ENCODE assay signal across 1 cellular context in genomic region chr19:44164673-44165512, GRCh38.
TF ChIP-seq lines count a peak whose summit lies in the region.

Gene ZNF226, plus strand, starts transcription at chr19:44165100. Its CDS starts 4,981 bp downstream, at chr19:44170081.

TF ChIP-seq in K562, 482 proteins besides CTCF, POLR2A, EP300 and RAD21 (continued from another document and continues in another):
- TF ChIP-seq ARID3B (CRISPR knock-in tag; IDR thresholded peaks at IDR 0.05; ENCODE audit: borderline replicate concordance) (no peak), TCF3 (CRISPR knock-in tag; IDR thresholded peaks at IDR 0.05) (no peak), TAF1 (IDR thresholded peaks at IDR 0.05; ENCODE audit: control insufficient read depth, extremely low read depth, insufficient read depth, low read length, severe bottlenecking) (peak; percentile 41), ZNF830 (CRISPR knock-in tag; IDR thresholded peaks at IDR 0.05) (no peak), FOSL1 (tag; conservative IDR thresholded peaks at IDR 0.05) (0 out of 2 replicates have a peak, but pooled peaks have one; percentile 35), SNIP1 (IDR thresholded peaks at IDR 0.05; ENCODE audit: low read depth) (no peak), SETDB1 (IDR thresholded peaks at IDR 0.05; ENCODE audit: low read length) (no peak), JUN (IDR thresholded peaks at IDR 0.05; ENCODE audit: borderline replicate concordance, low read depth, low read length) (peak; percentile 55; the same call in 1 of the 2 replicates), JUN (CRISPR knock-in tag; IDR thresholded peaks at IDR 0.05; ENCODE audit: borderline replicate concordance) (no peak), TEAD1 (CRISPR knock-in tag; IDR thresholded peaks at IDR 0.05) (peak; percentile 37 to 57; a peak in 2 of 4 replicates), HCFC1 (IDR thresholded peaks at IDR 0.05; ENCODE audit: low read depth, low read length) (peak; percentile 97), EP400 (IDR thresholded peaks at IDR 0.05) (peak; percentile 72), CBX3 (IDR thresholded peaks at IDR 0.05; ENCODE audit: borderline replicate concordance in 1 of 2, low read length in 2 of 2) (peak in 1 of 2 experiments; percentile 86; a peak in 1 of 3 replicates), OTX1 (CRISPR knock-in tag; IDR thresholded peaks at IDR 0.05) (0 out of 2 replicates have a peak, but pooled peaks have one; percentile 9), THRAP3 (IDR thresholded peaks at IDR 0.05; ENCODE audit: borderline replicate concordance) (no peak), CBX5 (IDR thresholded peaks at IDR 0.05; ENCODE audit: borderline replicate concordance, low read depth) (peak; percentile 59; the same call in 1 of the 2 replicates), ETS1 (conservative IDR thresholded peaks at IDR 0.05; ENCODE audit: control insufficient read depth, low read depth, low read length) (peak; percentile 90), POLR2AphosphoS5 (IDR thresholded peaks at IDR 0.05; ENCODE audit: control insufficient read depth, insufficient read depth, low read depth, low read length) (peak; percentile 74), CHAMP1 (IDR thresholded peaks at IDR 0.05) (no peak), RBBP5 (IDR thresholded peaks at IDR 0.05; ENCODE audit: borderline replicate concordance, insufficient read depth, low read length, poor library complexity, severe bottlenecking) (peak; percentile 47), HNRNPH1 (optimal IDR thresholded peaks at IDR 0.05; ENCODE audit: low read depth, low read length) (no peak), CTBP1 (IDR thresholded peaks at IDR 0.05; ENCODE audit: borderline replicate concordance) (peak; percentile 56; the same call in 1 of the 2 replicates), MYBL2 (IDR thresholded peaks at IDR 0.05; ENCODE audit: low read depth) (no peak), MYBL2 (CRISPR knock-in tag; IDR thresholded peaks at IDR 0.05; ENCODE audit: borderline replicate concordance) (no peak), PRDM10 (IDR thresholded peaks at IDR 0.05; ENCODE audit: partially characterized antibody) (peak; percentile 40), MITF (IDR thresholded peaks at IDR 0.05) (no peak), ZNF584 (CRISPR knock-in tag; IDR thresholded peaks at IDR 0.05; ENCODE audit: low read depth) (0 out of 2 replicates have a peak, but pooled peaks have one; percentile 54), SRF (CRISPR knock-in tag; IDR thresholded peaks at IDR 0.05) (peak in 1 of 2 experiments; percentile 55; a peak in 1 of 4 replicates), FOXJ2 (tag; IDR thresholded peaks at IDR 0.05) (peak; percentile 70; the same call in 1 of the 2 replicates), LCOR (CRISPR knock-in tag; IDR thresholded peaks at IDR 0.05) (0 out of 2 replicates have a peak, but pooled peaks have one; percentile 32), SMAD3 (CRISPR knock-in tag; conservative IDR thresholded peaks at IDR 0.05) (peak; percentile 1), ASH1L (IDR thresholded peaks at IDR 0.05; ENCODE audit: borderline replicate concordance, low read depth, partially characterized antibody) (peak; percentile 76), RBFOX2 (IDR thresholded peaks at IDR 0.05; ENCODE audit: low read depth, low read length) (peak; percentile 68), TSHZ1 (CRISPR knock-in tag; IDR thresholded peaks at IDR 0.05) (no peak), NFIC (IDR thresholded peaks at IDR 0.05) (no peak), EGR1 (conservative IDR thresholded peaks at IDR 0.05) (0 out of 2 replicates have a peak, but pooled peaks have one; percentile 4), TAF7 (tag; IDR thresholded peaks at IDR 0.05) (peak; percentile 50; the same call in 1 of the 2 replicates), GABPB1 (CRISPR knock-in tag; IDR thresholded peaks at IDR 0.05) (peak; percentile 95), NRF1 (conservative IDR thresholded peaks at IDR 0.05 in 1 of 2, IDR thresholded peaks at IDR 0.05 in 1 of 2) (peak; percentile 69 to 74), HNRNPLL (IDR thresholded peaks at IDR 0.05; ENCODE audit: low read depth, low read length, poor library complexity, severe bottlenecking) (peak; percentile 42), CXXC5 (CRISPR knock-in tag; IDR thresholded peaks at IDR 0.05) (peak; percentile 72), ZNF395 (CRISPR knock-in tag; IDR thresholded peaks at IDR 0.05) (peak; percentile 95), ZNF140 (CRISPR knock-in tag; IDR thresholded peaks at IDR 0.05) (no peak), CHD1 (IDR thresholded peaks at IDR 0.05; ENCODE audit: low read length) (peak; percentile 62), ID3 (CRISPR knock-in tag; IDR thresholded peaks at IDR 0.05) (no peak), ID3 (tag; IDR thresholded peaks at IDR 0.05) (no peak), TBL1XR1 (IDR thresholded peaks at IDR 0.05; ENCODE audit: low read length in 2 of 2) (peak; percentile 63 to 87; a peak in 3 of 4 replicates), NCOA2 (IDR thresholded peaks at IDR 0.05; ENCODE audit: partially characterized antibody in 2 of 2) (no peak), ETV1 (tag; conservative IDR thresholded peaks at IDR 0.05; ENCODE audit: low read depth) (peak; percentile 88)
